1 cellular context compared by ENCODE assay signal in genomic region chr14:21103710-21104447, GRCh38.
TF ChIP-seq lines count a peak whose summit lies in the region.

No MANE protein-coding gene starts in this region.

TF ChIP-seq in GM12878, 131 proteins besides CTCF, POLR2A, EP300 and RAD21 (continued from another document):
- TF ChIP-seq KAT2A (conservative IDR thresholded peaks at IDR 0.05; ENCODE audit: control insufficient read depth, low read depth, low read length) (no peak), ESRRA (IDR thresholded peaks at IDR 0.05; ENCODE audit: low read length) (0 out of 2 replicates have a peak, but pooled peaks have one; percentile 65), IKZF1 (conservative IDR thresholded peaks at IDR 0.05) (peak; percentile 90), MLLT1 (IDR thresholded peaks at IDR 0.05) (peak; percentile 81)
